In the genomic region with DNA sequence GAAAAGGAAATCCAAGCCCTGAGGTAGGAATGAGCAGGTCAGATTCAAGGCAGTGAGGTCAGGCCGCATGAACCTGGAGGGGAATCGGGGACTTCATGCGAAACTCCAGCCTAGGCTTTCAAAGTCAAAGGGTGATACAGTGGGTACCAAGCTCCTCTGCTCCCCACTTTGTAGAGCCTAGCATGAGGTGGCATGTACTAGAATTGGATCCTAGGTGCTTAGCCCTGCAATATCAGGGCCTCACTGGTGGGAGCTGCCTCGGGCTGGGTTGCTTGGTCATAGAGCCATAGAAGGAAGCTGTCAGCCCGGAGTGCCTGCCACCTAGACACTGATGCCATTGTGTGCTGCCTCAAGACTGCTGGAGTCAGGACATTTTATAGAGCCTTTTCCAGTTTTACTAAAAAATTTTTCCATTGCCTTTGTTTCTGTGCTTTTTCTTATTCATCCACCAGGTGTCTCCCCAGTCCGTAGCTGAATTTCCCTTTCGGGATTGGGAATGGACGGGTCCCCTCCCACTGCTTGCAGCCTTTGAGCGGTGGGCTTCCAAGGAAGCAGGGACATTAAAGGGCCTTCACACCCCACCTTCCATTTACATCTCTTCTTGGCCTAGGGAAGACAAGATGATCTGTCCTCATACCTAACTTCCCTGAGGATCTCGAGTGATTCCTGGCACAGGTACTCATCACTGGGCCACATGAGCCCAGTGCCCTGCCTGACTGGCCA, we compare ENCODE assay signal across 8 cellular contexts. TPM values are rescaled to one million over a fixed set of nuclear protein-coding genes. Genes with fewer than 3 reads are reported as not detected.
A peak's percentile ranks its signal among the peaks of the same experiment; 100 is the strongest.
DNase-seq lines count a peak whose midpoint lies in the region; ATAC-seq and TF ChIP-seq lines count a peak whose summit lies in the region.

No MANE protein-coding gene starts in this region.

- peak; percentile 84 to 87 for TF ChIP-seq RAD21 in liver (IDR thresholded peaks at IDR 0.05)

- H3K9me3 ChIP-seq in liver (ENCODE audit: control insufficient read depth in 4 of 4, low read length in 3 of 4) = no peaks in the 10 kb centered on the region

- no peaks in the 10 kb centered on the region for H3K27me3 ChIP-seq in liver (ENCODE audit: control insufficient read depth in 4 of 4, insufficient read depth in 4 of 4, low read length in 3 of 4)

- in situ Hi-C loops in ACHN (cut with HindIII; ENCODE audit: low pct_ligation_motif_present, low pct_unique_long_range_greater_than_20kb, low sequenced_read_pairs) = no loop called here

- 60% methylated on average over 10 of the region's 10 CpGs for WGBS in liver

- H3K27ac ChIP-seq in liver (ENCODE audit: low read depth in 1 of 2, low read length in 2 of 2) = no peak overlapping the region

- H3K9ac ChIP-seq in liver (ENCODE audit: low read depth in 1 of 2, low read length in 2 of 2) = no peak overlapping the region

- no peak for ATAC-seq in HG03460 (IDR thresholded peaks at IDR 0.05; ENCODE audit: unreplicated experiment)

- 0 out of 2 replicates have a peak, but pooled peaks have one; percentile 3 for TF ChIP-seq CTCF in GM12874 (IDR thresholded peaks at IDR 0.05; ENCODE audit: insufficient read depth, low read depth, low read length)
- peak; percentile 63 for TF ChIP-seq CTCF in liver (IDR thresholded peaks at IDR 0.05; ENCODE audit: low read depth, low read length, missing input control)

- DNase-seq in ACHN (peak; percentile 57), amniotic stem cell (lab: John Stamatoyannopoulos, UW) (peak; percentile 23), NCI-H1417 treated with DMSO at 0.1 percent for 48 hours (lab: John Stamatoyannopoulos, UW) (no peak), ecto neural progenitor cell (ENCODE audit: low spot score) (no peak), NCI-H1092 (lab: John Stamatoyannopoulos, UW) (no peak)

- H3K36me3 ChIP-seq in liver (ENCODE audit: control insufficient read depth in 4 of 4, insufficient read depth in 3 of 4, low read depth in 1 of 4, low read length in 3 of 4) = peaks cover 6 to 23% (median 9%) of the 10 kb centered on the region in 4 donors

- H3K4me3 ChIP-seq in liver (ENCODE audit: low read depth in 1 of 3, low read length in 3 of 3) = no peak overlapping the region

- H3K4me1 ChIP-seq in liver (ENCODE audit: control insufficient read depth in 4 of 4, insufficient read depth in 4 of 4, low read length in 3 of 4) = peaks cover 0 to 26% (median 17%) of the 10 kb centered on the region in 4 donors

TF ChIP-seq in liver, 16 proteins besides CTCF, POLR2A, EP300 and RAD21:
- TF ChIP-seq, protein P1, sequence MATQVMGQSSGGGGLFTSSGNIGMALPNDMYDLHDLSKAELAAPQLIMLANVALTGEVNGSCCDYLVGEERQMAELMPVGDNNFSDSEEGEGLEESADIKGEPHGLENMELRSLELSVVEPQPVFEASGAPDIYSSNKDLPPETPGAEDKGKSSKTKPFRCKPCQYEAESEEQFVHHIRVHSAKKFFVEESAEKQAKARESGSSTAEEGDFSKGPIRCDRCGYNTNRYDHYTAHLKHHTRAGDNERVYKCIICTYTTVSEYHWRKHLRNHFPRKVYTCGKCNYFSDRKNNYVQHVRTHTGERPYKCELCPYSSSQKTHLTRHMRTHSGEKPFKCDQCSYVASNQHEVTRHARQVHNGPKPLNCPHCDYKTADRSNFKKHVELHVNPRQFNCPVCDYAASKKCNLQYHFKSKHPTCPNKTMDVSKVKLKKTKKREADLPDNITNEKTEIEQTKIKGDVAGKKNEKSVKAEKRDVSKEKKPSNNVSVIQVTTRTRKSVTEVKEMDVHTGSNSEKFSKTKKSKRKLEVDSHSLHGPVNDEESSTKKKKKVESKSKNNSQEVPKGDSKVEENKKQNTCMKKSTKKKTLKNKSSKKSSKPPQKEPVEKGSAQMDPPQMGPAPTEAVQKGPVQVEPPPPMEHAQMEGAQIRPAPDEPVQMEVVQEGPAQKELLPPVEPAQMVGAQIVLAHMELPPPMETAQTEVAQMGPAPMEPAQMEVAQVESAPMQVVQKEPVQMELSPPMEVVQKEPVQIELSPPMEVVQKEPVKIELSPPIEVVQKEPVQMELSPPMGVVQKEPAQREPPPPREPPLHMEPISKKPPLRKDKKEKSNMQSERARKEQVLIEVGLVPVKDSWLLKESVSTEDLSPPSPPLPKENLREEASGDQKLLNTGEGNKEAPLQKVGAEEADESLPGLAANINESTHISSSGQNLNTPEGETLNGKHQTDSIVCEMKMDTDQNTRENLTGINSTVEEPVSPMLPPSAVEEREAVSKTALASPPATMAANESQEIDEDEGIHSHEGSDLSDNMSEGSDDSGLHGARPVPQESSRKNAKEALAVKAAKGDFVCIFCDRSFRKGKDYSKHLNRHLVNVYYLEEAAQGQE (IDR thresholded peaks at IDR 0.05) = no peak

RNA-seq across cellular contexts. Expression of a gene that starts 5.5 kb away (rescaled TPM):
- total RNA-seq in liver = 10 to 100 TPM in 1 of 2 donors, 1 to 10 TPM in 1; 9.9 to 10.3 TPM
- polyA plus RNA-seq in liver = 1 to 10 TPM; 2.1 to 9.2 TPM

RNA-seq across cellular contexts. Expression of a gene that starts 6.8 kb away (rescaled TPM):
- 1 to 10 TPM; 4.1 to 4.8 TPM for total RNA-seq in liver
- 1 to 10 TPM; 1.6 to 6.2 TPM for polyA plus RNA-seq in liver

RNA-seq across cellular contexts. Expression of a gene that starts 6.8 kb away (rescaled TPM):
- 10 to 100 TPM; 30.5 to 53.3 TPM for total RNA-seq in liver
- polyA plus RNA-seq in liver = 10 to 100 TPM; 62.4 to 76.0 TPM

RNA-seq across cellular contexts. Expression of a gene that starts 24.8 kb away (rescaled TPM):
- total RNA-seq in liver = 10 to 100 TPM; 13.9 to 20.7 TPM
- 10 to 100 TPM; 39.7 to 56.0 TPM for polyA plus RNA-seq in liver

RNA-seq across cellular contexts. Expression of a gene that starts 36.8 kb away (rescaled TPM):
- under 1 TPM in 1 of 2 donors, not detected in 1; 0.09 TPM for total RNA-seq in liver
- polyA plus RNA-seq in liver = under 1 TPM; 0.06 to 0.07 TPM

Comparison
In these comparisons a context has a peak if more than half of its experiments do, and no peak if none do; other contexts are left out.
1. DNase-seq: peak in ACHN (single experiment) and amniotic stem cell (single experiment); none in NCI-H1417 treated with DMSO at 0.1 percent for 48 hours (single experiment), ecto neural progenitor cell (single experiment) and NCI-H1092 (single experiment).